8 cellular contexts compared by ENCODE assay signal in genomic region chr12:96425321-96425720, GRCh38. TPM values are rescaled to one million over a fixed set of nuclear protein-coding genes. Genes with fewer than 3 reads are reported as not detected.
DNase-seq lines count a peak whose midpoint lies in the region; ATAC-seq and TF ChIP-seq lines count a peak whose summit lies in the region.
"Had no signal": no experiment of that assay in that cellular context is flagged by ENCODE, and none has a peak within 500 bp of the region (broad histone marks: within the 10 kb centered on the region; RNA-seq: fewer than 3 reads in every experiment).

No MANE protein-coding gene starts in this region.

- peak overlapping the region; percentile 36 for H3K27ac Mint-ChIP-seq in activated CD8-positive, alpha-beta T cell treated with anti-CD3 and anti-CD28 coated beads for 36 hours
- peak overlapping the region; percentile 81 for H3K27ac Mint-ChIP-seq in osteocyte (ENCODE audit: unreplicated experiment)

- no peaks in the 10 kb centered on the region for H3K27me3 Mint-ChIP-seq in activated CD8-positive, alpha-beta T cell treated with anti-CD3 and anti-CD28 coated beads for 36 hours
- H3K27me3 Mint-ChIP-seq in osteocyte (ENCODE audit: unreplicated experiment): no peaks in the 10 kb centered on the region

- H3K36me3 Mint-ChIP-seq in activated CD8-positive, alpha-beta T cell treated with anti-CD3 and anti-CD28 coated beads for 36 hours (ENCODE audit: low read depth): no peaks in the 10 kb centered on the region
- H3K36me3 Mint-ChIP-seq in osteocyte (ENCODE audit: unreplicated experiment): no peaks in the 10 kb centered on the region

- ATAC-seq in GM18870 (IDR thresholded peaks at IDR 0.05; ENCODE audit: unreplicated experiment) (peak; percentile 86), HG03175 (IDR thresholded peaks at IDR 0.05; ENCODE audit: unreplicated experiment) (peak; percentile 78), HG03045 (IDR thresholded peaks at IDR 0.05; ENCODE audit: unreplicated experiment) (no peak)
- peak; percentile 79 for ATAC-seq in activated CD8-positive, alpha-beta T cell treated with anti-CD3 and anti-CD28 coated beads for 36 hours

- H3K4me1 Mint-ChIP-seq in activated CD8-positive, alpha-beta T cell treated with anti-CD3 and anti-CD28 coated beads for 36 hours (ENCODE audit: low read depth): peaks cover 41% of the 10 kb centered on the region
- H3K4me1 Mint-ChIP-seq in osteocyte (ENCODE audit: unreplicated experiment): peaks cover 62% of the 10 kb centered on the region

- POLR2A ChIA-PET in activated CD8-positive, alpha-beta T cell treated with anti-CD3 and anti-CD28 coated beads for 36 hours (lab: Charles Lee): interaction anchor here (0.6 to 2.0 kb wide), 4 partner anchors 8 to 177 kb away, joined by 3 to 7 read pairs (median 4); partner anchors contain the start of gene CDK17

- H3K9me3 Mint-ChIP-seq in activated CD8-positive, alpha-beta T cell treated with anti-CD3 and anti-CD28 coated beads for 36 hours: no peaks in the 10 kb centered on the region
- H3K9me3 Mint-ChIP-seq in osteocyte (ENCODE audit: unreplicated experiment): no peaks in the 10 kb centered on the region

- intact Hi-C loops in activated CD8-positive, alpha-beta T cell treated with anti-CD3 and anti-CD28 coated beads for 36 hours (cut with micrococcal nuclease): loop anchor here (5.0 kb wide), 1 partner anchor 147 kb away; no protein-coding TSS in a partner anchor

- peak; percentile 70 for DNase-seq in activated CD8-positive, alpha-beta T cell treated with anti-CD3 and anti-CD28 coated beads for 36 hours
- DNase-seq in osteocyte (ENCODE audit: extremely low spot score, unreplicated experiment) (no peak), NCI-H2107 (lab: John Stamatoyannopoulos, UW) (no peak), pons (ENCODE audit: low spot score) (no peak)
- DNase-seq: hypothalamus had no signal

- no peak for TF ChIP-seq CTCF in activated CD8-positive, alpha-beta T cell treated with anti-CD3 and anti-CD28 coated beads for 36 hours (IDR thresholded peaks at IDR 0.05)
- no peak for TF ChIP-seq CTCF in osteocyte (IDR thresholded peaks at IDR 0.05)

- CTCF ChIA-PET in activated CD8-positive, alpha-beta T cell treated with anti-CD3 and anti-CD28 coated beads for 36 hours (lab: Charles Lee): interaction anchor here (1.0 to 1.6 kb wide), 2 partner anchors 12 to 63 kb away, joined by 3 to 4 read pairs; no protein-coding TSS in a partner anchor

- no peak overlapping the region for H3K4me3 Mint-ChIP-seq in activated CD8-positive, alpha-beta T cell treated with anti-CD3 and anti-CD28 coated beads for 36 hours
- no peak overlapping the region for H3K4me3 Mint-ChIP-seq in osteocyte (ENCODE audit: unreplicated experiment)

RNA-seq across cellular contexts. Expression of gene CDK17, which starts 25.1 kb away (rescaled TPM):
- total RNA-seq in activated CD8-positive, alpha-beta T cell treated with anti-CD3 and anti-CD28 coated beads for 36 hours: 10 to 100 TPM; 28.4 to 29.0 TPM
- total RNA-seq in osteocyte: 33.8 and 37.2 TPM in 2 replicates
